Comparison of ENCODE assay signal across 11 cellular contexts in the genomic region with DNA sequence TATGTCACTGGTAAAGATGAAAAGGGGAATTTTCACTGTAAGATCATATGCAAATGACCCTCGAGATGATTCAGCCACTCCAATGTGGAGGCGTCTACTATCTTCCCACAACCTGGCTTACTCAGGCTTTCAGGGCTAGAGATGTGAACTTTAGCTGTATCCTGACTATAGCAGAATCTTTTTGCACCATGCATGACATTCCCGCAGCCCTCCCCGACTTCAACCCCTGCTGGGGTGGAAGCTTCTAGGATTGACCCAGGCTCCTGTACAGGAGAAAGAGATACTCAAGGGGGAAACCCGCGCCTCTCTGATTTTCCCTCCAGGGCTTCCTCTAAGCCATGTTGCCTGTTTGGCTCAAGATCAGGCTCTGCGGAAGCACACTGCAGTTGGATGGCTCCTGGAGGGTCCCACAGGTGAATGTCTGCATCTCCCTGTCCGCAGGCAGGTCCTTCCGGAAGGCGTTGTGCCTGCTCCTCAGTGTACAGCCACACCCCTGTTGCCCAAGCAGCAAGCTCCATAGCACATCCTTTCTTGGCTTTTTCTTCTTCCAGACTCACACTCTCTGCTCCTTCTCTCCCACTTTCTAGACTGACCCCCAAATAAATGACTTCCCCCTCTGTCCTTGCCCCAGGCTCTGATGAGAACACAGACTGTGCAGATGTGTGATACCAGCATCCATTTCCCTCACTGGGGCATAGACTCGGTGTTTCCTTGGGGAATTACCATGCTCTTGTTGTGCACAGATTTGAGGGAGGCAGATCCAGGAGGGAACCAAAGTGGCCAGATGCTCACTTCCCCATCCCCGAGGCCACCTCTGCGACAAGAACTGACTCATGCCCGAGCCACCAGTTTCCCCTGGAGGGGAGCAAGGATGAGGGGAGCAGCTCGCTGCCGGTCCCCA. TPM values are rescaled to one million over a fixed set of nuclear protein-coding genes. Genes with fewer than 3 reads are reported as not detected.
DNase-seq lines count a peak whose midpoint lies in the region; ATAC-seq, FAIRE-seq and TF ChIP-seq lines count a peak whose summit lies in the region.
"Had no signal": no experiment of that assay in that cellular context is flagged by ENCODE, and none has a peak within 500 bp of the region (broad histone marks: within the 10 kb centered on the region; RNA-seq: fewer than 3 reads in every experiment).

No MANE protein-coding gene starts in this region.

- H3K27ac Mint-ChIP-seq in activated T-helper 2 cell treated with anti-CD3 and anti-CD28 coated beads, Interferon-gamma antibody, Interleukin-2, Interleukin-4, amounts not matched to agents 10 μg/mL and 5 μg/mL and 100 μg/mL, durations not matched to agents 14 hours and 24 hours and 36 hours: no peak overlapping the region
- H3K27ac Mint-ChIP-seq: immature natural killer cell had no signal

- FAIRE-seq in D721Med (lab: Jason Lieb, UNC): no peak

- H3K4me1 ChIP-seq in aorta (ENCODE audit: control insufficient read depth in 1 of 2, insufficient read depth in 2 of 2, low read length in 2 of 2): no peaks in the 10 kb centered on the region

- 62 to 64% methylated on average over 16 of the region's 16 CpGs for WGBS in aorta, 2 donors

- ATAC-seq in GM19463 (IDR thresholded peaks at IDR 0.05; ENCODE audit: unreplicated experiment) (peak; percentile 78), aorta (ENCODE audit: low FRiP score) (no peak)

- H3K4me1 Mint-ChIP-seq in activated T-helper 2 cell treated with anti-CD3 and anti-CD28 coated beads, Interferon-gamma antibody, Interleukin-2, Interleukin-4, amounts not matched to agents 10 μg/mL and 5 μg/mL and 100 μg/mL, durations not matched to agents 14 hours and 24 hours and 36 hours (ENCODE audit: low read depth): peaks cover 34% of the 10 kb centered on the region
- H3K4me1 Mint-ChIP-seq: immature natural killer cell had no signal

- H3K4me3 ChIP-seq in MG63 (no peak overlapping the region), fibroblast of the aortic adventitia (ENCODE audit: low read depth, low read length) (no peak overlapping the region), aorta (ENCODE audit: low read length in 2 of 2) (no peak overlapping the region)

- H3K27ac ChIP-seq in aorta (ENCODE audit: low read depth in 1 of 2, low read length in 2 of 2): no peak overlapping the region

- TF ChIP-seq CTCF in fibroblast of the aortic adventitia (IDR thresholded peaks at IDR 0.05; ENCODE audit: insufficient read depth, low read length) (no peak), D721Med (IDR thresholded peaks at IDR 0.05; ENCODE audit: insufficient read depth, missing control alignments) (no peak)

- in situ Hi-C loops in ACHN (cut with HindIII; ENCODE audit: low pct_ligation_motif_present, low pct_unique_long_range_greater_than_20kb, low sequenced_read_pairs): no loop called here

- peak; percentile 8 for DNase-seq in ACHN
- peak; percentile 11 for DNase-seq in MG63
- peak; percentile 5 for DNase-seq in fibroblast of the aortic adventitia (ENCODE audit: low read depth)
- no peak for DNase-seq in NCI-H524 (lab: John Stamatoyannopoulos, UW)
- DNase-seq in activated T-helper 2 cell treated with anti-CD3 and anti-CD28 coated beads, Interferon-gamma antibody, Interleukin-2, Interleukin-4, amounts not matched to agents 10 μg/mL and 5 μg/mL and 100 μg/mL, durations not matched to agents 14 hours and 24 hours and 36 hours (ENCODE audit: low spot score): no peak
- DNase-seq in aorta: no peak
- DNase-seq in D721Med (ENCODE audit: insufficient read length, low spot score): no peak
- DNase-seq: Calu3, immature natural killer cell had no signal

- no peak overlapping the region for H3K4me3 Mint-ChIP-seq in activated T-helper 2 cell treated with anti-CD3 and anti-CD28 coated beads, Interferon-gamma antibody, Interleukin-2, Interleukin-4, amounts not matched to agents 10 μg/mL and 5 μg/mL and 100 μg/mL, durations not matched to agents 14 hours and 24 hours and 36 hours (ENCODE audit: low read depth)
- H3K4me3 Mint-ChIP-seq: immature natural killer cell had no signal

- no peaks in the 10 kb centered on the region for H3K36me3 ChIP-seq in MG63
- H3K36me3 ChIP-seq in aorta (ENCODE audit: control insufficient read depth in 1 of 2, insufficient read depth in 2 of 2, low read length in 1 of 2): no peaks in the 10 kb centered on the region

- no peaks in the 10 kb centered on the region for H3K36me3 Mint-ChIP-seq in activated T-helper 2 cell treated with anti-CD3 and anti-CD28 coated beads, Interferon-gamma antibody, Interleukin-2, Interleukin-4, amounts not matched to agents 10 μg/mL and 5 μg/mL and 100 μg/mL, durations not matched to agents 14 hours and 24 hours and 36 hours (ENCODE audit: low read depth)

- intact Hi-C loops in activated T-helper 2 cell treated with anti-CD3 and anti-CD28 coated beads, Interferon-gamma antibody, Interleukin-2, Interleukin-4, amounts not matched to agents 10 μg/mL and 5 μg/mL and 100 μg/mL, durations not matched to agents 14 hours and 24 hours and 36 hours (cut with micrococcal nuclease): loop anchor here (1.0 to 2.0 kb wide), 2 partner anchors 10 to 30 kb away; partner anchors contain the start of gene POP4
- intact Hi-C loops in aorta (cut with DNase I): no loop called here

- H3K27me3 Mint-ChIP-seq in activated T-helper 2 cell treated with anti-CD3 and anti-CD28 coated beads, Interferon-gamma antibody, Interleukin-2, Interleukin-4, amounts not matched to agents 10 μg/mL and 5 μg/mL and 100 μg/mL, durations not matched to agents 14 hours and 24 hours and 36 hours (ENCODE audit: low read depth): peaks cover 41% of the 10 kb centered on the region

- peaks cover 10% of the 10 kb centered on the region for H3K9me3 Mint-ChIP-seq in activated T-helper 2 cell treated with anti-CD3 and anti-CD28 coated beads, Interferon-gamma antibody, Interleukin-2, Interleukin-4, amounts not matched to agents 10 μg/mL and 5 μg/mL and 100 μg/mL, durations not matched to agents 14 hours and 24 hours and 36 hours

- H3K27me3 ChIP-seq in MG63 (peaks cover 53% of the 10 kb centered on the region), aorta (ENCODE audit: control insufficient read depth in 1 of 2, insufficient read depth in 2 of 2, low read length in 1 of 2) (no peaks in the 10 kb centered on the region)

- H3K9me3 ChIP-seq in MG63 (no peaks in the 10 kb centered on the region; the same call in 1 of the 2 replicates), aorta (ENCODE audit: control insufficient read depth, low read length) (peaks cover 4% of the 10 kb centered on the region)

RNA-seq across cellular contexts. Expression of gene POP4, which starts 29.1 kb away (rescaled TPM):
- total RNA-seq in MG63 (2014; rRNA removed; shearing (Covaris generic); ENCODE audit: low replicate concordance): 150 and 267 TPM in 2 replicates
- total RNA-seq in fibroblast of the aortic adventitia (ENCODE audit: low replicate concordance) (46.5 and 76.6 TPM in 2 replicates), aorta (10 to 100 TPM; 34.2 to 39.2 TPM)
- total RNA-seq in activated T-helper 2 cell treated with anti-CD3 and anti-CD28 coated beads, Interferon-gamma antibody, Interleukin-2, Interleukin-4, amounts not matched to agents 10 μg/mL and 5 μg/mL and 100 μg/mL, durations not matched to agents 14 hours and 24 hours and 36 hours: 104 and 105 TPM in 2 replicates
- 10 to 100 TPM; 66.1 to 72.5 TPM for polyA plus RNA-seq in aorta

RNA-seq across cellular contexts. Expression of gene VSTM2B, which starts 51.2 kb away (rescaled TPM):
- not detected in 2 replicates for total RNA-seq in MG63 (2014; rRNA removed; shearing (Covaris generic); ENCODE audit: low replicate concordance)
- total RNA-seq in fibroblast of the aortic adventitia (ENCODE audit: low replicate concordance) (not detected in 2 replicates), aorta (not detected)
- total RNA-seq in activated T-helper 2 cell treated with anti-CD3 and anti-CD28 coated beads, Interferon-gamma antibody, Interleukin-2, Interleukin-4, amounts not matched to agents 10 μg/mL and 5 μg/mL and 100 μg/mL, durations not matched to agents 14 hours and 24 hours and 36 hours: not detected in 2 replicates
- polyA plus RNA-seq in aorta: not detected
- total RNA-seq: Calu3, dermis microvascular lymphatic vessel endothelial cell had no signal

Comparison
In these comparisons a context has a peak if more than half of its experiments do, and no peak if none do; other contexts are left out.
1. DNase-seq: peak in ACHN (single experiment), MG63 (single experiment) and fibroblast of the aortic adventitia (single experiment); none in NCI-H524 (0 of 2), activated T-helper 2 cell treated with anti-CD3 and anti-CD28 coated beads, Interferon-gamma antibody, Interleukin-2, Interleukin-4, amounts not matched to agents 10 μg/mL and 5 μg/mL and 100 μg/mL, durations not matched to agents 14 hours and 24 hours and 36 hours (single experiment), aorta (0 of 2) and D721Med (single experiment).